1 cellular context compared by ENCODE assay signal in genomic region chr1:29291756-29292155, GRCh38.
TF ChIP-seq lines count a peak whose summit lies in the region.

No MANE protein-coding gene starts in this region.

TF ChIP-seq in K562, 482 proteins besides CTCF, POLR2A, EP300 and RAD21:
- TF ChIP-seq PRDM10 (IDR thresholded peaks at IDR 0.05; ENCODE audit: partially characterized antibody) (peak; percentile 83), HNRNPLL (IDR thresholded peaks at IDR 0.05; ENCODE audit: low read depth, low read length, poor library complexity, severe bottlenecking) (no peak)
TF ChIP-seq in K562: peak in this region for 1.
